13 cellular contexts compared by ENCODE assay signal in the genomic region with DNA sequence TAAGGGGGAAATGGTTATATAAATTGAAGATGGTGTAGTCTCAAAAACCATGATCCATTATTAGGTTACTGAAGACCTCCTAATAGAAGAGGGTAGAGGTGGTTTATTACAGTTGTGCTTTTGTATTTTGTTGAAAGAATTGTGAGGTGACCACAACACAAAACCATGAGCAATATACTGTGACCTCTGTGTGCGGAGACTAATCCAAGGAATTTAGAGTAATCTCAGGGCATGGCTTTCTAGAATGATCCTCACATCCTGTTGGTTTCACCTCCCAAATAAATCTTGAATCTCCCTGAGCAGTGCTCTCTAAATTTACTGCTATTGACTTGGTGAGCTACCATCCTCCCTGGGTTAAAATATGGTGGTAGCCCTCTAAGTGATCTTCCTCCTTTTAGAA. TPM values are rescaled to one million over a fixed set of nuclear protein-coding genes. Genes with fewer than 3 reads are reported as not detected.
A peak's percentile ranks its signal among the peaks of the same experiment; 100 is the strongest.
DNase-seq lines count a peak whose midpoint lies in the region; TF ChIP-seq lines count a peak whose summit lies in the region.
"Had no signal": no experiment of that assay in that cellular context is flagged by ENCODE, and none has a peak within 500 bp of the region (broad histone marks: within the 10 kb centered on the region; RNA-seq: fewer than 3 reads in every experiment).

No MANE protein-coding gene starts in this region.

- peaks cover 26% of the 10 kb centered on the region for H3K4me1 ChIP-seq in GM23248 (ENCODE audit: insufficient read depth)
- H3K4me1 ChIP-seq in CD8-positive, alpha-beta memory T cell (ENCODE audit: insufficient read depth, low read length): no peaks in the 10 kb centered on the region
- H3K4me1 ChIP-seq: BLaER1 had no signal

- in situ Hi-C loops in GM23248 (cut with MboI): no loop called here

- no peak for DNase-seq in GM23248
- peak; percentile 13 for DNase-seq in M059J (ENCODE audit: low read depth)
- peak; percentile 30 for DNase-seq in fibroblast of villous mesenchyme (ENCODE audit: low read depth)
- DNase-seq in renal cortical epithelial cell (ENCODE audit: low read depth): peak; percentile 7
- no peak for DNase-seq in activated T-helper 2 cell treated with anti-CD3 and anti-CD28 coated beads, Interferon-gamma antibody, Interleukin-2, Interleukin-4, amounts not matched to agents 10 μg/mL and 5 μg/mL and 100 μg/mL, durations not matched to agents 14 hours and 24 hours and 36 hours (ENCODE audit: low spot score)
- no peak for DNase-seq in NCI-H1092 (lab: John Stamatoyannopoulos, UW)
- no peak for DNase-seq in CD8-positive, alpha-beta memory T cell
- DNase-seq: 8988T, AML-193, Calu3, DMS 273 treated with DMSO at 0.1 percent for 48 hours had no signal

- H3K36me3 ChIP-seq in GM23248 (ENCODE audit: low read depth): no peaks in the 10 kb centered on the region
- H3K36me3 ChIP-seq in CD8-positive, alpha-beta memory T cell (ENCODE audit: insufficient read depth, low read length): no peaks in the 10 kb centered on the region
- H3K36me3 ChIP-seq: BLaER1 had no signal

- H3K27ac Mint-ChIP-seq in activated T-helper 2 cell treated with anti-CD3 and anti-CD28 coated beads, Interferon-gamma antibody, Interleukin-2, Interleukin-4, amounts not matched to agents 10 μg/mL and 5 μg/mL and 100 μg/mL, durations not matched to agents 14 hours and 24 hours and 36 hours: no peak overlapping the region
- no peak overlapping the region for H3K27ac Mint-ChIP-seq in CD8-positive, alpha-beta memory T cell

- H3K27me3 Mint-ChIP-seq in activated T-helper 2 cell treated with anti-CD3 and anti-CD28 coated beads, Interferon-gamma antibody, Interleukin-2, Interleukin-4, amounts not matched to agents 10 μg/mL and 5 μg/mL and 100 μg/mL, durations not matched to agents 14 hours and 24 hours and 36 hours (ENCODE audit: low read depth): no peaks in the 10 kb centered on the region
- H3K27me3 Mint-ChIP-seq in CD8-positive, alpha-beta memory T cell: peaks cover 0 to 1% of the 10 kb centered on the region in 2 donors

- H3K4me1 Mint-ChIP-seq in activated T-helper 2 cell treated with anti-CD3 and anti-CD28 coated beads, Interferon-gamma antibody, Interleukin-2, Interleukin-4, amounts not matched to agents 10 μg/mL and 5 μg/mL and 100 μg/mL, durations not matched to agents 14 hours and 24 hours and 36 hours (ENCODE audit: low read depth): no peaks in the 10 kb centered on the region
- H3K4me1 Mint-ChIP-seq in CD8-positive, alpha-beta memory T cell: no peaks in the 10 kb centered on the region

- peaks cover 50% of the 10 kb centered on the region for H3K79me2 ChIP-seq in GM23248 (ENCODE audit: insufficient read depth)

- H3K27ac ChIP-seq in GM23248: 0 out of 2 replicates have a peak overlapping the region, but pooled peaks have one; percentile 3
- no peak overlapping the region for H3K27ac ChIP-seq in CD8-positive, alpha-beta memory T cell (ENCODE audit: low read depth, low read length)
- H3K27ac ChIP-seq: BLaER1 had no signal

- H3K27me3 ChIP-seq in GM23248 (replicated peaks; ENCODE audit: insufficient read depth): no peaks in the 10 kb centered on the region
- H3K27me3 ChIP-seq in CD8-positive, alpha-beta memory T cell (ENCODE audit: insufficient read depth, low read length, poor library complexity, severe bottlenecking): no peaks in the 10 kb centered on the region
- H3K27me3 ChIP-seq: BLaER1 had no signal

- CTCF ChIA-PET in CD8-positive, alpha-beta memory T cell (lab: Charles Lee): no interaction called here

- no peak overlapping the region for H3K4me3 Mint-ChIP-seq in activated T-helper 2 cell treated with anti-CD3 and anti-CD28 coated beads, Interferon-gamma antibody, Interleukin-2, Interleukin-4, amounts not matched to agents 10 μg/mL and 5 μg/mL and 100 μg/mL, durations not matched to agents 14 hours and 24 hours and 36 hours (ENCODE audit: low read depth)
- no peak overlapping the region for H3K4me3 Mint-ChIP-seq in CD8-positive, alpha-beta memory T cell

- POLR2A ChIA-PET in CD8-positive, alpha-beta memory T cell (lab: Charles Lee): no interaction called here

- no peak for TF ChIP-seq CTCF in fibroblast of villous mesenchyme (IDR thresholded peaks at IDR 0.05; ENCODE audit: insufficient read depth, low read depth, low read length)

- no peaks in the 10 kb centered on the region for H3K36me3 Mint-ChIP-seq in activated T-helper 2 cell treated with anti-CD3 and anti-CD28 coated beads, Interferon-gamma antibody, Interleukin-2, Interleukin-4, amounts not matched to agents 10 μg/mL and 5 μg/mL and 100 μg/mL, durations not matched to agents 14 hours and 24 hours and 36 hours (ENCODE audit: low read depth)
- no peaks in the 10 kb centered on the region for H3K36me3 Mint-ChIP-seq in CD8-positive, alpha-beta memory T cell

- no peaks in the 10 kb centered on the region for H3K9me3 Mint-ChIP-seq in activated T-helper 2 cell treated with anti-CD3 and anti-CD28 coated beads, Interferon-gamma antibody, Interleukin-2, Interleukin-4, amounts not matched to agents 10 μg/mL and 5 μg/mL and 100 μg/mL, durations not matched to agents 14 hours and 24 hours and 36 hours
- H3K9me3 Mint-ChIP-seq in CD8-positive, alpha-beta memory T cell: peaks cover 0 to 9% (median 0%) of the 10 kb centered on the region in 5 donors

- no peak overlapping the region for H3K9ac ChIP-seq in GM23248
- H3K9ac ChIP-seq: BLaER1 had no signal

- H3K4me3 ChIP-seq in GM23248: no peak overlapping the region
- no peak overlapping the region for H3K4me3 ChIP-seq in fibroblast of villous mesenchyme (ENCODE audit: low read depth, low read length)
- H3K4me3 ChIP-seq in CD8-positive, alpha-beta memory T cell (ENCODE audit: low read length): no peak overlapping the region
- H3K4me3 ChIP-seq: BLaER1, GM12878 had no signal

- H3F3A ChIP-seq in GM23248 (ENCODE audit: insufficient read depth): 0 out of 2 replicates have a peak, but pooled peaks cover 3% of the 10 kb centered on the region

- intact Hi-C loops in activated T-helper 2 cell treated with anti-CD3 and anti-CD28 coated beads, Interferon-gamma antibody, Interleukin-2, Interleukin-4, amounts not matched to agents 10 μg/mL and 5 μg/mL and 100 μg/mL, durations not matched to agents 14 hours and 24 hours and 36 hours (cut with micrococcal nuclease): no loop called here

- no peaks in the 10 kb centered on the region for H3K9me3 ChIP-seq in GM23248 (ENCODE audit: low read depth)
- no peaks in the 10 kb centered on the region for H3K9me3 ChIP-seq in CD8-positive, alpha-beta memory T cell (ENCODE audit: low read length)
- H3K9me3 ChIP-seq: BLaER1 had no signal

- WGBS in GM23248 (ENCODE audit: low coverage in 1 of 2, low lambda C conversion rate in 2 of 2, missing lambda C conversion rate in 2 of 2), 2 experiments: 96 to 100% methylated on average over 1 of the region's 1 CpG

- H2AFZ ChIP-seq in GM23248: no peak overlapping the region

- no peak overlapping the region for H3K4me2 ChIP-seq in GM23248 (ENCODE audit: unreplicated experiment)
- H3K4me2 ChIP-seq: BLaER1 had no signal

- H4K20me1 ChIP-seq in GM23248 (ENCODE audit: insufficient read depth): no peaks in the 10 kb centered on the region
- H4K20me1 ChIP-seq: BLaER1 had no signal

- H3K9me2 ChIP-seq in GM23248 (ENCODE audit: insufficient read depth): no peaks in the 10 kb centered on the region

RNA-seq across cellular contexts. Expression of gene PTPRG, which starts 52.3 kb away (rescaled TPM):
- 39.6 and 51.3 TPM in 2 replicates for total RNA-seq in GM23248 (2014; rRNA removed; shearing (Covaris generic))
- polyA plus RNA-seq in GM23248 (2016; fragmentation: Nextera tagmentation; extraction: Ambion mirVana): 9.6 and 11.5 TPM in 2 replicates
- total RNA-seq in M059J (2014; rRNA removed; shearing (Covaris generic)): 9.2 and 15.9 TPM in 2 replicates
- 31.2 and 41.0 TPM in 2 replicates for total RNA-seq in fibroblast of villous mesenchyme
- 29.2 and 119 TPM in 2 replicates for total RNA-seq in renal cortical epithelial cell
- total RNA-seq in activated T-helper 2 cell treated with anti-CD3 and anti-CD28 coated beads, Interferon-gamma antibody, Interleukin-2, Interleukin-4, amounts not matched to agents 10 μg/mL and 5 μg/mL and 100 μg/mL, durations not matched to agents 14 hours and 24 hours and 36 hours: 5.1 and 5.3 TPM in 2 replicates
- total RNA-seq in CD8-positive, alpha-beta memory T cell: not detected
- not detected for polyA plus RNA-seq in CD8-positive, alpha-beta memory T cell

Comparison
In these comparisons a context has a peak if more than half of its experiments do, and no peak if none do; other contexts are left out.
1. DNase-seq: peak in M059J (single experiment), fibroblast of villous mesenchyme (single experiment) and renal cortical epithelial cell (single experiment); none in GM23248 (single experiment), activated T-helper 2 cell treated with anti-CD3 and anti-CD28 coated beads, Interferon-gamma antibody, Interleukin-2, Interleukin-4, amounts not matched to agents 10 μg/mL and 5 μg/mL and 100 μg/mL, durations not matched to agents 14 hours and 24 hours and 36 hours (single experiment), NCI-H1092 (single experiment) and CD8-positive, alpha-beta memory T cell (0 of 5).